Comparison of ENCODE assay signal across 7 cellular contexts in genomic region chr20:36542019-36542488, GRCh38. TPM values are rescaled to one million over a fixed set of nuclear protein-coding genes. Genes with fewer than 3 reads are reported as not detected.
DNase-seq lines count a peak whose midpoint lies in the region; ATAC-seq, FAIRE-seq and TF ChIP-seq lines count a peak whose summit lies in the region.

No MANE protein-coding gene starts in this region.

- peak; percentile 58 for FAIRE-seq in K562 (lab: Jason Lieb, UNC)

- no peak for TF ChIP-seq EP300 in K562 (IDR thresholded peaks at IDR 0.05; ENCODE audit: low read length)

- intact Hi-C loops in K562 (cut with micrococcal nuclease) (loop anchor here (10.0 kb wide), 1 partner anchor 107 kb away; no protein-coding TSS in a partner anchor), tibial artery (cut with DNase I; ENCODE audit: low total_unique reads) (loop anchor here (2.0 kb wide), 1 partner anchor 79 kb away; no protein-coding TSS in a partner anchor)

- H3K36me3 ChIP-seq in K562 (ENCODE audit: control insufficient read depth, insufficient read depth, low read length) (no peaks in the 10 kb centered on the region), kidney epithelial cell (ENCODE audit: control insufficient read depth, insufficient read depth, low read length) (no peaks in the 10 kb centered on the region), tibial artery (peaks cover 29 to 31% (median 31%) of the 10 kb centered on the region in 3 donors)

- DNase-seq in HT-29 (ENCODE audit: low spot score) (peak; percentile 22), K562 (ENCODE audit: extremely low read depth in 1 of 4, low spot score in 3 of 4) (peak; percentile 62 to 76 (median 68)), kidney epithelial cell (ENCODE audit: low read depth) (no peak), tibial artery (peak; percentile 63 to 87), NCI-H2081 treated with DMSO at 0.1 percent for 48 hours (lab: John Stamatoyannopoulos, UW) (no peak)

- WGBS in K562 (ENCODE audit: insufficient coverage, low coverage, missing lambda C conversion rate): 21% methylated on average over 5 of the region's 7 CpGs

- no peaks in the 10 kb centered on the region for H3K9me3 ChIP-seq in K562 (replicated peaks; ENCODE audit: control insufficient read depth, insufficient read depth, low read depth, low read length)
- no peaks in the 10 kb centered on the region for H3K9me3 ChIP-seq in tibial artery

- H3K79me2 ChIP-seq in K562 (ENCODE audit: control insufficient read depth, insufficient read depth, low read length): no peaks in the 10 kb centered on the region

- H3K9ac ChIP-seq in K562 (ENCODE audit: insufficient read depth in 1 of 2, low read depth in 2 of 2, low read length in 2 of 2): peak overlapping the region; percentile 43 to 64; a peak in 3 of 4 replicates

- no peak for TF ChIP-seq POLR2A in K562 (conservative IDR thresholded peaks at IDR 0.05)

- no TSS peak for BruUV-seq in K562 (replicated peaks; lab: Mats Ljungman, UMichigan)

- H3K4me3 ChIP-seq in K562 (peak overlapping the region; percentile 41; the same call in 1 of the 2 replicates), kidney epithelial cell (ENCODE audit: low read depth, low read length) (peak overlapping the region; percentile 56), tibial artery (peak overlapping the region; percentile 85 to 99)

- H2AFZ ChIP-seq in K562 (ENCODE audit: low read depth, low read length): peak overlapping the region; percentile 88

- TF ChIP-seq CTCF in K562 (IDR thresholded peaks at IDR 0.05 in 2 of 3, conservative IDR thresholded peaks at IDR 0.05 in 1 of 3; ENCODE audit: insufficient read depth in 2 of 3, low read depth in 1 of 3, low read length in 3 of 3): peak; percentile 60 to 77 (median 63)
- TF ChIP-seq CTCF in kidney epithelial cell (IDR thresholded peaks at IDR 0.05; ENCODE audit: insufficient read depth, low read length, poor library complexity, severe bottlenecking): peak; percentile 64
- TF ChIP-seq CTCF in tibial artery (IDR thresholded peaks at IDR 0.05): peak; percentile 67 to 69

- CTCF ChIA-PET in K562 (lab: Yijun Ruan, JAX; ENCODE audit: low intra/inter-chr PET ratio): no interaction called here

- peaks cover 0 to 41% of the 10 kb centered on the region in 2 experiments; a peak in 3 of 5 replicates for H3K4me1 ChIP-seq in K562 (replicated peaks in 1 of 2; ENCODE audit: control insufficient read depth in 2 of 2, insufficient read depth in 2 of 2, low read length in 2 of 2)
- peaks cover 0 to 77% (median 53%) of the 10 kb centered on the region in 4 donors for H3K4me1 ChIP-seq in tibial artery

- H3K27ac ChIP-seq in K562 (ENCODE audit: extremely low read depth, low read depth, low read length): no peak overlapping the region
- H3K27ac ChIP-seq in tibial artery: peak overlapping the region; percentile 97 to 99

- peak in 1 of 2 experiments; percentile 41; a peak in 2 of 4 replicates for TF ChIP-seq RAD21 in K562 (CRISPR knock-in tag; conservative IDR thresholded peaks at IDR 0.05 in 1 of 2, IDR thresholded peaks at IDR 0.05 in 1 of 2)

- H3K27me3 ChIP-seq in K562 (ENCODE audit: control insufficient read depth in 2 of 2, insufficient read depth in 2 of 2, low read length in 2 of 2): no peaks in the 10 kb centered on the region
- no peaks in the 10 kb centered on the region for H3K27me3 ChIP-seq in kidney epithelial cell (ENCODE audit: control insufficient read depth, insufficient read depth, low read length)
- no peaks in the 10 kb centered on the region for H3K27me3 ChIP-seq in tibial artery

- peak overlapping the region; percentile 61; the same call in 1 of the 2 replicates for H3K4me2 ChIP-seq in K562 (ENCODE audit: insufficient read depth, low read length)

- in situ Hi-C loops in K562 (cut with MboI): loop anchor here (10.0 kb wide), 1 partner anchor 1467 kb away; no protein-coding TSS in a partner anchor

- no peaks in the 10 kb centered on the region for H4K20me1 ChIP-seq in K562 (replicated peaks; ENCODE audit: control insufficient read depth, insufficient read depth, low read length)

- ATAC-seq in K562 (peak; percentile 87), HG03439 (IDR thresholded peaks at IDR 0.05; ENCODE audit: unreplicated experiment) (no peak), HG02678 (IDR thresholded peaks at IDR 0.05; ENCODE audit: unreplicated experiment) (no peak)

- H3K9me1 ChIP-seq in K562 (ENCODE audit: control insufficient read depth, insufficient read depth, low read length): no peaks in the 10 kb centered on the region

- POLR2A ChIA-PET in K562 (lab: Yijun Ruan, JAX): interaction anchor here (0.6 kb wide), 2 partner anchors 25 to 332 kb away, joined by 3 read pairs; no protein-coding TSS in a partner anchor

TF ChIP-seq in K562, 482 proteins besides CTCF, POLR2A, EP300 and RAD21 (continues in another document):
- TF ChIP-seq TCF7 (IDR thresholded peaks at IDR 0.05; ENCODE audit: borderline replicate concordance): no peak
- TF ChIP-seq, protein P1, sequence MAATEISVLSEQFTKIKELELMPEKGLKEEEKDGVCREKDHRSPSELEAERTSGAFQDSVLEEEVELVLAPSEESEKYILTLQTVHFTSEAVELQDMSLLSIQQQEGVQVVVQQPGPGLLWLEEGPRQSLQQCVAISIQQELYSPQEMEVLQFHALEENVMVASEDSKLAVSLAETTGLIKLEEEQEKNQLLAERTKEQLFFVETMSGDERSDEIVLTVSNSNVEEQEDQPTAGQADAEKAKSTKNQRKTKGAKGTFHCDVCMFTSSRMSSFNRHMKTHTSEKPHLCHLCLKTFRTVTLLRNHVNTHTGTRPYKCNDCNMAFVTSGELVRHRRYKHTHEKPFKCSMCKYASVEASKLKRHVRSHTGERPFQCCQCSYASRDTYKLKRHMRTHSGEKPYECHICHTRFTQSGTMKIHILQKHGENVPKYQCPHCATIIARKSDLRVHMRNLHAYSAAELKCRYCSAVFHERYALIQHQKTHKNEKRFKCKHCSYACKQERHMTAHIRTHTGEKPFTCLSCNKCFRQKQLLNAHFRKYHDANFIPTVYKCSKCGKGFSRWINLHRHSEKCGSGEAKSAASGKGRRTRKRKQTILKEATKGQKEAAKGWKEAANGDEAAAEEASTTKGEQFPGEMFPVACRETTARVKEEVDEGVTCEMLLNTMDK (IDR thresholded peaks at IDR 0.05; ENCODE audit: borderline replicate concordance, insufficient read depth, low read depth, low read length, poor library complexity, severe bottlenecking): peak; percentile 68
- no peak for TF ChIP-seq JUNB (CRISPR knock-in tag; conservative IDR thresholded peaks at IDR 0.05)
- TF ChIP-seq, protein P2, sequence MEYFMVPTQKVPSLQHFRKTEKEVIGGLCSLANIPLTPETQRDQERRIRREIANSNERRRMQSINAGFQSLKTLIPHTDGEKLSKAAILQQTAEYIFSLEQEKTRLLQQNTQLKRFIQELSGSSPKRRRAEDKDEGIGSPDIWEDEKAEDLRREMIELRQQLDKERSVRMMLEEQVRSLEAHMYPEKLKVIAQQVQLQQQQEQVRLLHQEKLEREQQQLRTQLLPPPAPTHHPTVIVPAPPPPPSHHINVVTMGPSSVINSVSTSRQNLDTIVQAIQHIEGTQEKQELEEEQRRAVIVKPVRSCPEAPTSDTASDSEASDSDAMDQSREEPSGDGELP (CRISPR knock-in tag; IDR thresholded peaks at IDR 0.05; ENCODE audit: borderline replicate concordance): peak; percentile 37; the same call in 1 of the 2 replicates

RNA-seq across cellular contexts. Expression of gene MYL9, which starts 0.7 kb away (rescaled TPM):
- total RNA-seq in HT-29 (2014; rRNA removed; shearing (Covaris generic)): 0.76 TPM in 1 of 2 replicates, not detected in the other
- total RNA-seq in K562 (2011; cell fraction: chromatin; rRNA removed; ENCODE audit: low replicate concordance): 0.33 and 0.90 TPM in 2 replicates
- total RNA-seq in K562 (2011; cell fraction: nucleolus; rRNA removed): 0.39 and 0.83 TPM in 2 replicates
- total RNA-seq in K562 (2011; cell fraction: nucleoplasm; rRNA removed): 0.59 and 0.99 TPM in 2 replicates
- 0.86 and 1.1 TPM in 2 replicates for total RNA-seq in K562 (2014; rRNA removed)
- 0.18 and 0.41 TPM in 2 replicates for total RNA-seq in K562 (2014; rRNA removed; fragmentation: Illumina TruSeq; extraction: Trizol)
- total RNA-seq in K562 (2015; rRNA removed; fragmentation: Illumina TruSeq; extraction: Trizol): 1.0 and 1.7 TPM in 2 replicates
- 3.2 TPM in 2 replicates for total RNA-seq in K562 (2021)
- polyA plus RNA-seq in K562 (2011; rRNA removed): 0.77 and 0.79 TPM in 2 replicates
- polyA plus RNA-seq in K562 (2011; cell fraction: cytosol; rRNA removed): 0.94 and 1.8 TPM in 2 replicates
- polyA plus RNA-seq in K562 (2011; cell fraction: nucleus; rRNA removed): 0.49 and 1.1 TPM in 2 replicates
- 5.2 and 7.6 TPM in 2 replicates for polyA plus RNA-seq in K562 (2012)
- polyA plus RNA-seq in K562 (2014; fragmentation: Illumina TruSeq; extraction: Trizol): 1.0 and 1.9 TPM in 2 replicates
- polyA plus RNA-seq in K562 (2014; fragmentation: Nextera tagmentation; extraction: Ambion mirVana): under 1 TPM in 1 of 2 experiments, not detected in 1; 0.11 TPM
- polyA plus RNA-seq in K562 (2014; rRNA removed): 0.09 and 0.65 TPM in 2 replicates
- 0.07 and 0.48 TPM in 2 replicates for polyA minus RNA-seq in K562 (2011; rRNA and poly(A)+ RNA removed)
- polyA minus RNA-seq in K562 (2011; cell fraction: cytosol; rRNA and poly(A)+ RNA removed): 1.4 and 1.9 TPM in 2 replicates
- 0.33 and 0.40 TPM in 2 replicates for polyA minus RNA-seq in K562 (2011; cell fraction: nucleus; rRNA and poly(A)+ RNA removed)
- 58.5 and 83.2 TPM in 2 replicates for total RNA-seq in kidney epithelial cell

RNA-seq across cellular contexts. Expression of gene TGIF2, which starts 31.3 kb away (rescaled TPM):
- total RNA-seq in HT-29 (2014; rRNA removed; shearing (Covaris generic)): 12.8 and 12.9 TPM in 2 replicates
- 16.8 and 24.0 TPM in 2 replicates for total RNA-seq in K562 (2011; cell fraction: chromatin; rRNA removed; ENCODE audit: low replicate concordance)
- 16.2 and 17.7 TPM in 2 replicates for total RNA-seq in K562 (2011; cell fraction: nucleolus; rRNA removed)
- 17.2 and 17.8 TPM in 2 replicates for total RNA-seq in K562 (2011; cell fraction: nucleoplasm; rRNA removed)
- 12.9 and 17.1 TPM in 2 replicates for total RNA-seq in K562 (2014; rRNA removed)
- total RNA-seq in K562 (2014; rRNA removed; fragmentation: Illumina TruSeq; extraction: Trizol): 13.1 and 13.4 TPM in 2 replicates
- 13.6 and 14.5 TPM in 2 replicates for total RNA-seq in K562 (2015; rRNA removed; fragmentation: Illumina TruSeq; extraction: Trizol)
- 22.5 and 27.8 TPM in 2 replicates for total RNA-seq in K562 (2021)
- 15.5 and 17.5 TPM in 2 replicates for polyA plus RNA-seq in K562 (2011; rRNA removed)
- 18.5 and 31.2 TPM in 2 replicates for polyA plus RNA-seq in K562 (2011; cell fraction: cytosol; rRNA removed)
- 8.7 and 10.9 TPM in 2 replicates for polyA plus RNA-seq in K562 (2011; cell fraction: nucleus; rRNA removed)
- polyA plus RNA-seq in K562 (2012): 7.4 and 8.6 TPM in 2 replicates
- 19.5 and 23.7 TPM in 2 replicates for polyA plus RNA-seq in K562 (2014; fragmentation: Illumina TruSeq; extraction: Trizol)
- 10 to 100 TPM in 1 of 2 experiments, 1 to 10 TPM in 1; 6.8 to 15.7 TPM for polyA plus RNA-seq in K562 (2014; fragmentation: Nextera tagmentation; extraction: Ambion mirVana)
- polyA plus RNA-seq in K562 (2014; rRNA removed): 18.4 and 20.7 TPM in 2 replicates
- polyA minus RNA-seq in K562 (2011; rRNA and poly(A)+ RNA removed): 12.1 and 14.6 TPM in 2 replicates
- polyA minus RNA-seq in K562 (2011; cell fraction: cytosol; rRNA and poly(A)+ RNA removed): 11.8 and 12.9 TPM in 2 replicates
- 3.2 and 5.0 TPM in 2 replicates for polyA minus RNA-seq in K562 (2011; cell fraction: nucleus; rRNA and poly(A)+ RNA removed)
- 21.2 and 22.0 TPM in 2 replicates for total RNA-seq in kidney epithelial cell

Comparison
In these comparisons a context has a peak if more than half of its experiments do, and no peak if none do; other contexts are left out.
1. DNase-seq: peak in HT-29 (single experiment), K562 (4 of 4) and tibial artery (2 of 2); none in kidney epithelial cell (single experiment) and NCI-H2081 treated with DMSO at 0.1 percent for 48 hours (single experiment).
2. H3K4me3 ChIP-seq: peak in every context shown above with its lines; median percentile 92 in tibial artery; 56 in kidney epithelial cell; 41 in K562.
3. RNA of gene MYL9, which starts 0.7 kb away (total RNA-seq): 58.5 to 83.2 TPM in kidney epithelial cell; 0.18 to 3.2 TPM in K562 and 0.76 TPM in HT-29; every median in the first group is over 10 times any median in the second.
4. Peak in every context shown above with its lines, with median percentiles within 50 percentile points of each other: CTCF ChIP-seq.